In the genomic region with DNA sequence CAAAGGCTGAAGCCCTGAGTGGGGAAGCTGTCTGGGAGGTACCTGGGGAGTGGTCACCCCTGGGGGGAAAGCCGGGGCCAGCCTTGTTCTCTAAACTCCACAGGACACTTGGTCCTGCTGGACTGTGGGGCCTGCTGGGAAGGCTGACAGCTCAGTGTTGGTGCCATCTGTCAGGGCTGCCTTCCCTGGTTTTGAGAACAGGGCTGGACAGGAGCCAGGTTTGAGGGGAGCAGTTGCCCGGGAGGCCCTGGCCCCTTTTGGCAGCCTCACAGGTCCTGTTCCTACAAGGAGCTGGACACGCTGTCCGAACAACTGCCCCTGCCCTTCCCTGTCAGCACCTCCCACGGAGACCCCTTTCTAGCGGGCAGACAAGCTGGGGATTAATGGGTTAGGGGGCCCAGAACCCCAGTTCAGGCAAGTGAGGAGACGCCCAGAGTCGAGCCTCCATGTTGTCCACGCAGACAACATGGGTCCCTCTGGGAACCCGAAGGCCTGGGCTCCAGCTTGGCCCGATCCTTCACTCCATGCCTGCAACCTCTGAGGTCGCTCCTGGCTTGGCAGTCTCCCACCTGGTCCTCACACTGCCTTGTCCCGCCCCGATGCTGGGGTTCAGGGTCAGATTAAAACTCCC, we compare ENCODE assay signal across 1 cellular context.
TF ChIP-seq lines count a peak whose summit lies in the region.

No MANE protein-coding gene starts in this region.

TF ChIP-seq in IMR-90, 13 proteins besides CTCF, POLR2A, EP300 and RAD21:
- TF ChIP-seq RFX5 (IDR thresholded peaks at IDR 0.05; ENCODE audit: low read depth, low read length) (no peak), MAFK (IDR thresholded peaks at IDR 0.05; ENCODE audit: low read depth, low read length) (no peak), CHD1 (IDR thresholded peaks at IDR 0.05; ENCODE audit: low read depth, low read length) (no peak), RCOR1 (IDR thresholded peaks at IDR 0.05; ENCODE audit: insufficient replicate concordance, low read length) (no peak), CEBPB (IDR thresholded peaks at IDR 0.05; ENCODE audit: low read depth, low read length) (no peak), MXI1 (IDR thresholded peaks at IDR 0.05; ENCODE audit: borderline replicate concordance, low read depth, low read length) (no peak), SMC3 (IDR thresholded peaks at IDR 0.05; ENCODE audit: low read depth, low read length) (no peak), FOS (IDR thresholded peaks at IDR 0.05; ENCODE audit: low read depth, low read length) (no peak), NFE2L2 (IDR thresholded peaks at IDR 0.05; ENCODE audit: low read depth, low read length) (no peak), BHLHE40 (IDR thresholded peaks at IDR 0.05; ENCODE audit: low read depth, low read length) (no peak)
